Comparison of ENCODE assay signal across 14 cellular contexts in the genomic region with DNA sequence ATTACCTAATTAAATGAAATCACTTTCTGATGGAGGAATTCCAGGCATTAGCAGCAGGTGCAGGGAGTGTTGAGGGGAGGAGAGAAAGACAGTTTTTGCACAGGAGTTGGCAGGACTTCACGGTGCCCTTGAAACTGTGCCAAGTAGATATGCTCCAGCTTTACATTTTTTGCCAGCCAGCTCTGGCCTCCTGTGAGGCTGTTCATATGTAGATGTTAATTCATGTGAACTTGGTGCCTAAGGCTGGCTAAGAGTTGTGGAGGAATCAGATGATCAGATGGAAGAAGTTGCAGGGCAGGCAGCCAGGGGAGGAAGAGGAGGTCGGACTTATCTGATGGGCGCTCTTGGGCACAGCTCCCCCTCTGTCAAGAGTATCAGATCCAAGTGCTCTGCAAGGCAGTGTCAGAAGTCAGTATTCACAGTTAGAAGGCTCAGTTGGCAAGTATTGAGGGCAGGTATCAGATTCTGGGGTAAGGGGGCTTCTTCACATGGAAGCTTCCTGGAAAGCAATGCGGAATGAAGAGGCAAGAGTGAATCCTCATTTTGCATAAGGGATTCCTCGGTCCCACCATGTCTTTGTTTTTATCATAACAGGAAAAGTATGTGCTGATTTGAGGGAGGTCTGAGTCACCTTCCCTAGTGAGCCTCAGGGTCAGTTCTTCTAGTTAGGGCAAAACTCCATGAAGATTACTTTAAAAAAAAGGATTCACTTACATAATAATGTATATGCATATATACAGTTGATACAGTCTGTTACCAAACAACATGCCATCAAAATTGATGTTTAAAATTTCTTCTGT.
A peak's percentile ranks its signal among the peaks of the same experiment; 100 is the strongest.
DNase-seq lines count a peak whose midpoint lies in the region; TF ChIP-seq lines count a peak whose summit lies in the region.
"Had no signal": no experiment of that assay in that cellular context is flagged by ENCODE, and none has a peak within 500 bp of the region (broad histone marks: within the 10 kb centered on the region; RNA-seq: fewer than 3 reads in every experiment).

No MANE protein-coding gene starts in this region.

- no peaks in the 10 kb centered on the region for H3K36me3 ChIP-seq in GM23248 (ENCODE audit: low read depth)
- H3K36me3 ChIP-seq in mammary epithelial cell (ENCODE audit: insufficient read depth, low read length): no peaks in the 10 kb centered on the region
- H3K36me3 ChIP-seq in neural progenitor cell: no peaks in the 10 kb centered on the region
- H3K36me3 ChIP-seq: vagina, WERI-Rb-1 had no signal

- in situ Hi-C loops in GM23248 (cut with MboI): loop anchor here (10.0 kb wide), 1 partner anchor 203 kb away; no protein-coding TSS in a partner anchor
- in situ Hi-C loops in mammary epithelial cell (cut with MboI; ENCODE audit: low sequenced_read_pairs in 2 of 2): loop anchor here in 1 of 2 donors (25.0 kb wide), 1 partner anchor 355 kb away; no protein-coding TSS in a partner anchor

- H4K20me1 ChIP-seq in GM23248 (ENCODE audit: insufficient read depth) (no peaks in the 10 kb centered on the region), mammary epithelial cell (ENCODE audit: insufficient read depth, low read length) (no peaks in the 10 kb centered on the region), neural progenitor cell (ENCODE audit: low read depth) (no peaks in the 10 kb centered on the region)

- H3F3A ChIP-seq in GM23248 (ENCODE audit: insufficient read depth) (peaks cover 24% of the 10 kb centered on the region; the same call in 1 of the 2 replicates), neural progenitor cell (ENCODE audit: low read depth) (no peaks in the 10 kb centered on the region)

- H3K9me3 Mint-ChIP-seq in nephron: no peaks in the 10 kb centered on the region
- H3K9me3 Mint-ChIP-seq in neural progenitor cell: no peaks in the 10 kb centered on the region
- H3K9me3 Mint-ChIP-seq: naive B cell had no signal

- peak; percentile 65 for DNase-seq in GM23248
- DNase-seq in NCI-H2171 treated with DMSO at 0.1 percent for 48 hours (lab: John Stamatoyannopoulos, UW): peak; percentile 89
- peak; percentile 47 for DNase-seq in mammary epithelial cell
- DNase-seq in hypothalamus (lab: John Stamatoyannopoulos, UW): no peak
- DNase-seq in GF-D8 (lab: John Stamatoyannopoulos, UW): no peak
- DNase-seq in NOMO-1 treated with DMSO at 0.1 percent for 48 hours (lab: John Stamatoyannopoulos, UW; ENCODE audit: unreplicated experiment): no peak
- DNase-seq in neural progenitor cell (ENCODE audit: low spot score): no peak
- DNase-seq: activated naive CD4-positive, alpha-beta T cell treated with Interleukin-2 at 50 U/mL for 16 hours; foreskin melanocyte; naive B cell; NCI-H187 treated with DMSO at 0.1 percent for 48 hours; WERI-Rb-1 had no signal

- no peak overlapping the region for H3K4me2 ChIP-seq in GM23248 (ENCODE audit: unreplicated experiment)
- peak overlapping the region; percentile 31 for H3K4me2 ChIP-seq in mammary epithelial cell (ENCODE audit: insufficient read depth, low read depth, low read length)
- no peak overlapping the region for H3K4me2 ChIP-seq in neural progenitor cell

- H3K36me3 Mint-ChIP-seq in nephron (ENCODE audit: low read depth) (no peaks in the 10 kb centered on the region), neural progenitor cell (no peaks in the 10 kb centered on the region)
- H3K36me3 Mint-ChIP-seq: naive B cell had no signal

- no peak overlapping the region for H3K27ac ChIP-seq in GM23248
- H3K27ac ChIP-seq in mammary epithelial cell (ENCODE audit: insufficient read depth, low read depth, low read length): no peak overlapping the region
- no peak overlapping the region for H3K27ac ChIP-seq in neural progenitor cell
- H3K27ac ChIP-seq: WERI-Rb-1 had no signal

- H3K9me2 ChIP-seq in GM23248 (ENCODE audit: insufficient read depth): no peaks in the 10 kb centered on the region

- 33 to 38% methylated on average over 5 of the region's 5 CpGs for WGBS in GM23248 (ENCODE audit: low coverage in 1 of 2, low lambda C conversion rate in 2 of 2, missing lambda C conversion rate in 2 of 2), 2 experiments
- WGBS in mammary epithelial cell (ENCODE audit: low coverage, missing lambda C conversion rate): 8% methylated on average over 4 of the region's 5 CpGs

- H3K9me3 ChIP-seq in GM23248 (ENCODE audit: low read depth) (no peaks in the 10 kb centered on the region), mammary epithelial cell (replicated peaks; ENCODE audit: insufficient read depth, low read length) (no peaks in the 10 kb centered on the region), neural progenitor cell (ENCODE audit: low read depth) (no peaks in the 10 kb centered on the region)
- H3K9me3 ChIP-seq: vagina had no signal

- dilution Hi-C loops in mammary epithelial cell (cut with HindIII; ENCODE audit: low sequenced_read_pairs): loop anchor here (5.0 kb wide), 1 partner anchor 50 kb away; no protein-coding TSS in a partner anchor

- H3K27me3 Mint-ChIP-seq in nephron (ENCODE audit: low read depth): no peaks in the 10 kb centered on the region
- peaks cover 3% of the 10 kb centered on the region for H3K27me3 Mint-ChIP-seq in neural progenitor cell (ENCODE audit: insufficient read depth, low read depth)

- H3K27ac Mint-ChIP-seq in nephron: peak overlapping the region; percentile 30 to 79 (median 43)
- no peak overlapping the region for H3K27ac Mint-ChIP-seq in neural progenitor cell
- H3K27ac Mint-ChIP-seq: naive B cell had no signal

- H3K4me3 Mint-ChIP-seq in nephron (peak overlapping the region in 1 of 3 experiments; percentile 1), neural progenitor cell (no peak overlapping the region)
- H3K4me3 Mint-ChIP-seq: naive B cell had no signal

- no peak overlapping the region for H3K9ac ChIP-seq in GM23248
- H3K9ac ChIP-seq in mammary epithelial cell (ENCODE audit: insufficient read depth, low read length): no peak overlapping the region
- H3K9ac ChIP-seq in neural progenitor cell: no peak overlapping the region

- H3K27me3 ChIP-seq in GM23248 (replicated peaks; ENCODE audit: insufficient read depth): peaks cover 10% of the 10 kb centered on the region; the same call in 1 of the 2 replicates
- no peaks in the 10 kb centered on the region for H3K27me3 ChIP-seq in mammary epithelial cell (ENCODE audit: insufficient read depth, low read length)
- H3K27me3 ChIP-seq in neural progenitor cell: no peaks in the 10 kb centered on the region
- H3K27me3 ChIP-seq: vagina had no signal

- CTCF ChIA-PET in mammary epithelial cell (lab: Charles Lee; ENCODE audit: low non-redundant PET): no interaction called here

- TF ChIP-seq CTCF in mammary epithelial cell (conservative IDR thresholded peaks at IDR 0.05 in 1 of 2, IDR thresholded peaks at IDR 0.05 in 1 of 2; ENCODE audit: extremely low read depth in 1 of 2, insufficient read depth in 1 of 2, low read depth in 1 of 2, low read length in 2 of 2) (no peak), nephron (IDR thresholded peaks at IDR 0.05; ENCODE audit: unreplicated experiment in 3 of 3) (no peak), neural progenitor cell (IDR thresholded peaks at IDR 0.05) (no peak)

- no peaks in the 10 kb centered on the region for H3K79me2 ChIP-seq in GM23248 (ENCODE audit: insufficient read depth)
- H3K79me2 ChIP-seq in mammary epithelial cell (ENCODE audit: insufficient read depth, low read length): no peaks in the 10 kb centered on the region
- no peaks in the 10 kb centered on the region for H3K79me2 ChIP-seq in neural progenitor cell (ENCODE audit: low read depth)

- H3K4me3 ChIP-seq in GM23248 (no peak overlapping the region), mammary epithelial cell (replicated peaks in 1 of 3; ENCODE audit: insufficient read depth in 1 of 3, low read depth in 2 of 3, low read length in 3 of 3) (no peak overlapping the region), neural progenitor cell (no peak overlapping the region)
- H3K4me3 ChIP-seq: vagina had no signal

- H2AFZ ChIP-seq in GM23248 (no peak overlapping the region), mammary epithelial cell (ENCODE audit: low read depth, low read length) (peak overlapping the region; percentile 22), neural progenitor cell (replicated peaks) (no peak overlapping the region)

- no TSS peak for BruUV-seq in mammary epithelial cell (replicated peaks; lab: Mats Ljungman, UMichigan)

- peaks cover 45% of the 10 kb centered on the region for H3K4me1 Mint-ChIP-seq in nephron
- H3K4me1 Mint-ChIP-seq in neural progenitor cell: peaks cover 16% of the 10 kb centered on the region
- H3K4me1 Mint-ChIP-seq: naive B cell had no signal

- H3K4me1 ChIP-seq in GM23248 (ENCODE audit: insufficient read depth) (peaks cover 21% of the 10 kb centered on the region), mammary epithelial cell (ENCODE audit: insufficient read depth, low read length) (peaks cover 27% of the 10 kb centered on the region), neural progenitor cell (peaks cover 7% of the 10 kb centered on the region)

- intact Hi-C loops in mammary epithelial cell (cut with micrococcal nuclease): loop anchor here (2.0 kb wide), 3 partner anchors 65 to 541 kb away; no protein-coding TSS in a partner anchor

Comparison
In these comparisons a context has a peak if more than half of its experiments do, and no peak if none do; other contexts are left out.
1. DNase-seq: peak in GM23248 (single experiment), NCI-H2171 treated with DMSO at 0.1 percent for 48 hours (single experiment) and mammary epithelial cell (single experiment); none in hypothalamus (0 of 51), GF-D8 (single experiment), NOMO-1 treated with DMSO at 0.1 percent for 48 hours (single experiment) and neural progenitor cell (single experiment).